In genomic region chr17:44197980-44198720, GRCh38 we compare ENCODE assay signal across 8 cellular contexts. TPM values are rescaled to one million over a fixed set of nuclear protein-coding genes. Genes with fewer than 3 reads are reported as not detected.
A peak's percentile ranks its signal among the peaks of the same experiment; 100 is the strongest.
DNase-seq lines count a peak whose midpoint lies in the region; ATAC-seq and TF ChIP-seq lines count a peak whose summit lies in the region.

No MANE protein-coding gene starts in this region.

- intact Hi-C loops in dendritic cell treated with granulocyte-macrophage colony-stimulating factor and Interleukin-4, amounts not matched to agents 40 ng/mL and 50 ng/mL, for 4 days (cut with micrococcal nuclease): no loop called here
- intact Hi-C loops in aorta (cut with DNase I): no loop called here

- H3K36me3 ChIP-seq in HEK293 (ENCODE audit: control insufficient read depth in 2 of 2, insufficient read depth in 1 of 2, low read length in 2 of 2): peaks cover 11 to 48% of the 10 kb centered on the region in 2 experiments; a peak in 2 of 3 replicates
- peaks cover 31 to 38% of the 10 kb centered on the region in 2 donors for H3K36me3 ChIP-seq in mucosa of rectum (ENCODE audit: control insufficient read depth in 2 of 2, insufficient read depth in 2 of 2, low read length in 2 of 2)
- H3K36me3 ChIP-seq in aorta (ENCODE audit: control insufficient read depth in 1 of 2, insufficient read depth in 2 of 2, low read length in 1 of 2): peaks cover 0 to 2% of the 10 kb centered on the region in 2 donors

- H3K4me3 ChIP-seq in HEK293 (ENCODE audit: low read depth, low read length) (peak overlapping the region; percentile 72), mucosa of rectum (ENCODE audit: low read length in 2 of 2) (peak overlapping the region; percentile 77 to 82), aorta (ENCODE audit: low read length in 2 of 2) (peak overlapping the region; percentile 92 to 99)

- H3K4me1 ChIP-seq in HEK293 (ENCODE audit: control insufficient read depth, insufficient read depth, low read length) (peaks cover 5% of the 10 kb centered on the region), mucosa of rectum (ENCODE audit: control insufficient read depth in 2 of 2, insufficient read depth in 2 of 2, low read length in 2 of 2) (peaks cover 14 to 18% of the 10 kb centered on the region in 2 donors), aorta (ENCODE audit: control insufficient read depth in 1 of 2, insufficient read depth in 2 of 2, low read length in 2 of 2) (no peaks in the 10 kb centered on the region)

- peak overlapping the region; percentile 89 for H3K9ac ChIP-seq in mucosa of rectum (ENCODE audit: low read depth in 1 of 2, low read length in 2 of 2)

- DNase-seq in CD1c-positive myeloid dendritic cell (ENCODE audit: extremely low spot score): peak; percentile 53
- DNase-seq in T-helper 17 cell: no peak
- peak in 1 of 2 donors; percentile 78 for DNase-seq in aorta
- no peak for DNase-seq in SHP77 (lab: John Stamatoyannopoulos, UW)
- DNase-seq in COLO829 (ENCODE audit: low spot score): no peak

- H3K27me3 ChIP-seq in mucosa of rectum (ENCODE audit: control insufficient read depth in 2 of 2, insufficient read depth in 2 of 2, low read length in 2 of 2): no peaks in the 10 kb centered on the region
- H3K27me3 ChIP-seq in aorta (ENCODE audit: control insufficient read depth in 1 of 2, insufficient read depth in 2 of 2, low read length in 1 of 2): no peaks in the 10 kb centered on the region

- no peaks in the 10 kb centered on the region for H3K27me3 Mint-ChIP-seq in T-helper 17 cell
- no peaks in the 10 kb centered on the region for H3K27me3 Mint-ChIP-seq in dendritic cell treated with granulocyte-macrophage colony-stimulating factor and Interleukin-4, amounts not matched to agents 40 ng/mL and 50 ng/mL, for 4 days

- no peaks in the 10 kb centered on the region for H3K9me3 ChIP-seq in HEK293 (ENCODE audit: control insufficient read depth, insufficient read depth, low read depth, low read length)
- H3K9me3 ChIP-seq in T-helper 17 cell (ENCODE audit: control insufficient read depth, low read length, poor library complexity, severe bottlenecking): no peaks in the 10 kb centered on the region
- H3K9me3 ChIP-seq in mucosa of rectum (ENCODE audit: control insufficient read depth in 2 of 2, low read length in 2 of 2): no peaks in the 10 kb centered on the region
- H3K9me3 ChIP-seq in aorta (ENCODE audit: control insufficient read depth, low read length): no peaks in the 10 kb centered on the region

- CTCF ChIA-PET in HEK293 (lab: Yijun Ruan, JAX): interaction anchor here (0.5 to 2.1 kb wide), 7 partner anchors 10 to 304 kb away, joined by 3 to 8 read pairs (median 5); partner anchors contain the start of gene TMUB2

- POLR2A ChIA-PET in HEK293 (lab: Yijun Ruan, JAX): interaction anchor here (0.6 to 4.9 kb wide), 4 partner anchors 9 to 110 kb away, joined by 3 to 46 read pairs (median 8); partner anchors contain the start of genes RUNDC3A and TMUB2

- peak overlapping the region; percentile 93 for H3K27ac Mint-ChIP-seq in T-helper 17 cell
- peak overlapping the region; percentile 94 for H3K27ac Mint-ChIP-seq in dendritic cell treated with granulocyte-macrophage colony-stimulating factor and Interleukin-4, amounts not matched to agents 40 ng/mL and 50 ng/mL, for 4 days

- H3K36me3 Mint-ChIP-seq in T-helper 17 cell (ENCODE audit: low read depth): peaks cover 2% of the 10 kb centered on the region
- peaks cover 66% of the 10 kb centered on the region for H3K36me3 Mint-ChIP-seq in dendritic cell treated with granulocyte-macrophage colony-stimulating factor and Interleukin-4, amounts not matched to agents 40 ng/mL and 50 ng/mL, for 4 days (ENCODE audit: low read depth)

- 51 to 54% methylated on average over 11 of the region's 11 CpGs for WGBS in aorta, 2 donors

- peak overlapping the region; percentile 73 for H3K27ac ChIP-seq in HEK293 (ENCODE audit: extremely low read depth, low read depth, low read length)
- peak overlapping the region; percentile 94 to 97 for H3K27ac ChIP-seq in mucosa of rectum (ENCODE audit: low read depth in 2 of 2, low read length in 2 of 2)
- peak overlapping the region in 1 of 2 donors; percentile 84 for H3K27ac ChIP-seq in aorta (ENCODE audit: low read depth in 1 of 2, low read length in 2 of 2)

- TF ChIP-seq CTCF in HEK293 (tag by site-specific recombination; IDR thresholded peaks at IDR 0.05): peak; percentile 50; the same call in 1 of the 2 replicates

- H3K9me3 Mint-ChIP-seq in dendritic cell treated with granulocyte-macrophage colony-stimulating factor and Interleukin-4, amounts not matched to agents 40 ng/mL and 50 ng/mL, for 4 days: no peaks in the 10 kb centered on the region

- peak; percentile 24 for ATAC-seq in T-helper 17 cell
- no peak for ATAC-seq in aorta (ENCODE audit: low FRiP score)

- peaks cover 29% of the 10 kb centered on the region for H3K4me1 Mint-ChIP-seq in T-helper 17 cell
- H3K4me1 Mint-ChIP-seq in dendritic cell treated with granulocyte-macrophage colony-stimulating factor and Interleukin-4, amounts not matched to agents 40 ng/mL and 50 ng/mL, for 4 days (ENCODE audit: low read depth): peaks cover 72% of the 10 kb centered on the region

- peak overlapping the region; percentile 90 for H3K4me3 Mint-ChIP-seq in T-helper 17 cell
- H3K4me3 Mint-ChIP-seq in dendritic cell treated with granulocyte-macrophage colony-stimulating factor and Interleukin-4, amounts not matched to agents 40 ng/mL and 50 ng/mL, for 4 days: peak overlapping the region; percentile 83

TF ChIP-seq in HEK293, 187 proteins besides CTCF, POLR2A, EP300 and RAD21:
- no peak for TF ChIP-seq ZNF366 (tag by site-specific recombination; conservative IDR thresholded peaks at IDR 0.05)
- peak; percentile 46; the same call in 1 of the 2 replicates for TF ChIP-seq ZNF76 (tag by site-specific recombination; IDR thresholded peaks at IDR 0.05; ENCODE audit: borderline replicate concordance, low read depth)
- TF ChIP-seq ZNF335 (tag by site-specific recombination; conservative IDR thresholded peaks at IDR 0.05): peak; percentile 58

RNA-seq across cellular contexts. Expression of gene ATXN7L3, which starts 1.5 kb away (rescaled TPM):
- total RNA-seq in T-helper 17 cell (10 to 100 TPM; 97.1 to 97.5 TPM), aorta (10 to 100 TPM; 62.9 to 67.5 TPM)
- 10 to 100 TPM; 18.7 to 35.7 TPM for polyA plus RNA-seq in aorta

RNA-seq across cellular contexts. Expression of gene TMUB2, which starts 11.4 kb away (rescaled TPM):
- total RNA-seq in T-helper 17 cell (10 to 100 TPM; 52.2 to 53.1 TPM), aorta (10 to 100 TPM; 25.8 to 39.7 TPM)
- polyA plus RNA-seq in aorta: 10 to 100 TPM; 13.4 to 59.8 TPM

RNA-seq across cellular contexts. Expression of gene UBTF, which starts 21.3 kb away (rescaled TPM):
- total RNA-seq in T-helper 17 cell (100 to 1,000 TPM; 121 to 140 TPM), aorta (10 to 100 TPM; 39.1 to 75.4 TPM)
- 10 to 100 TPM; 26.5 to 45.9 TPM for polyA plus RNA-seq in aorta

RNA-seq across cellular contexts. Expression of gene ASB16, which starts 27.6 kb away (rescaled TPM):
- not detected for total RNA-seq in T-helper 17 cell
- total RNA-seq in aorta: 1 to 10 TPM; 1.4 to 2.1 TPM
- polyA plus RNA-seq in aorta: 1 to 10 TPM in 1 of 2 donors, under 1 TPM in 1; 0.88 to 1.4 TPM

RNA-seq across cellular contexts. Expression of gene HROB, which starts 56.4 kb away (rescaled TPM):
- total RNA-seq in T-helper 17 cell: 1 to 10 TPM; 2.6 to 5.7 TPM
- total RNA-seq in aorta: 1 to 10 TPM in 1 of 2 donors, under 1 TPM in 1; 0.58 to 1.3 TPM
- 1 to 10 TPM in 1 of 2 donors, not detected in 1; 1.7 TPM for polyA plus RNA-seq in aorta
